23 cellular contexts compared by ENCODE assay signal in the genomic region with DNA sequence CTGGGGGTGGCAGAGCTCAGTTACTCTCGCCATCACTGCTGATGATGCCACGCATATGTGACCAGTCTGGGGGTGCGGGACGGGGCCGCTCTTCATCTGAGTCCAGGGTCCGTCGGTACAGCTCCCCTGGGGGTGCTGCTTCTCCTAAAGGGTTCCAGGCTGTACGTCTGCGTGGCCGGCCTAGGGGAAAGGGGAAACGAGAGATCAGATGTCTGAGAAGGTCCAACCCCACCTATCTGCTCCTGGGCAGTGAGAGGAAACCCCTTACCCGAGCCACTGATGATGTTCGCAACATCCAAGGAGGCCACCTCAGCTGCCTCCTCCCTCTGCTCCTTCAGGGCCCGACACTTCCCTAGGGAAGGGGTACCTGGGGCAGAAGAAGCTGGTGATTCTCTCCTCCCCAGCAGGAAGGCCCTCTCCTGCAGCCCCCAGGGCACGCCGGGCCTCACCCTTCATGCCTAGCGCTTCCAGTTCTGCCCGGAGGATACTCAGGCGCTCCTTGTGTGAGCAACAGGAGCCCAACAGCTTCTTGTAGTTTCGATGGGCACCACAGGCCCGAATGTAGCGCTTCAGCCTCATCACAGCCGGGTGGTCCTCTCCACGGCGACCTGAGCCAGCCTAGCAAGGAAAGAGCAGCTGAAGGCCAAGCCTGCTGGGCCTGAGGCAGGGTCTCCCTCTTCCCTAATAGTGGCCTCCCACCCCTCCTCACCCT. TPM values are rescaled to one million over a fixed set of nuclear protein-coding genes. Genes with fewer than 3 reads are reported as not detected.
DNase-seq lines count a peak whose midpoint lies in the region; ATAC-seq, FAIRE-seq and TF ChIP-seq lines count a peak whose summit lies in the region.
"Had no signal": no experiment of that assay in that cellular context is flagged by ENCODE, and none has a peak within 500 bp of the region (broad histone marks: within the 10 kb centered on the region; RNA-seq: fewer than 3 reads in every experiment).

No MANE protein-coding gene starts in this region.

- peak; percentile 36 for DNase-seq in Right ventricle myocardium superior
- no peak for DNase-seq in left ventricle myocardium superior
- DNase-seq in endothelial cell of umbilical vein (ENCODE audit: low read depth, low spot score) = no peak
- DNase-seq in upper lobe of left lung = no peak
- DNase-seq in NCI-H510A (lab: John Stamatoyannopoulos, UW) = no peak
- DNase-seq in H4 (ENCODE audit: low spot score) = no peak
- DNase-seq: activated effector memory CD4-positive, alpha-beta T cell treated with Interleukin-2 at 50 U/mL for 16 hours; GDM1; GM23248; hippocampal formation; midbrain; NCI-H2081; NCI-H524 treated with DMSO at 0.1 percent for 48 hours; PC-3; stimulated activated CD4-positive, alpha-beta T cell treated with anti-CD3 and anti-CD28 coated beads, Interleukin-4, amount 100 ng/mL, for 1 hour had no signal

- peaks cover 27% of the 10 kb centered on the region for H3K4me1 ChIP-seq in OCI-LY1 (ENCODE audit: insufficient read depth, low read length, severe bottlenecking)
- H3K4me1 ChIP-seq in endothelial cell of umbilical vein (ENCODE audit: control insufficient read depth, extremely low read depth, insufficient read depth, low read length) = peaks cover 22% of the 10 kb centered on the region
- peaks cover 26 to 57% (median 47%) of the 10 kb centered on the region in 4 donors for H3K4me1 ChIP-seq in upper lobe of left lung

- 84 to 93% methylated on average over 13 to 25 of the region's 25 CpGs for WGBS in upper lobe of left lung, 2 donors

- intact Hi-C loops in Right ventricle myocardium superior (cut with DNase I) (loop anchor here (10.0 kb wide), 1 partner anchor 179 kb away; the partner anchor contains the start of genes PAGR1 and PRRT2), left ventricle myocardium superior (cut with micrococcal nuclease) (no loop called here), endothelial cell of umbilical vein (cut with micrococcal nuclease) (no loop called here)

- no peak for TF ChIP-seq EP300 in upper lobe of left lung (IDR thresholded peaks at IDR 0.05)

- peak overlapping the region; percentile 89 for H3K27ac ChIP-seq in OCI-LY1 (ENCODE audit: low read depth, low read length, poor library complexity, severe bottlenecking)
- no peak overlapping the region for H3K27ac ChIP-seq in endothelial cell of umbilical vein (ENCODE audit: insufficient read depth, low read depth, low read length)
- peak overlapping the region in 3 of 4 donors; percentile 20 to 92 (median 90) for H3K27ac ChIP-seq in upper lobe of left lung

- POLR2A ChIA-PET in endothelial cell of umbilical vein (lab: Charles Lee) = interaction anchor here (0.6 to 1.3 kb wide), 3 partner anchors 11 to 20 kb away, joined by 3 read pairs; partner anchors contain the start of gene TAOK2

- peak; percentile 34 for TF ChIP-seq POLR2A in endothelial cell of umbilical vein (IDR thresholded peaks at IDR 0.05; ENCODE audit: low read depth, low read length)
- TF ChIP-seq POLR2A in upper lobe of left lung (IDR thresholded peaks at IDR 0.05) = no peak

- no peaks in the 10 kb centered on the region for H3K9me1 ChIP-seq in endothelial cell of umbilical vein (replicated peaks; ENCODE audit: control insufficient read depth, extremely low read depth, insufficient read depth, low read length)

- no peak overlapping the region for H3K9ac ChIP-seq in OCI-LY1 (ENCODE audit: low read length)
- no peak overlapping the region for H3K9ac ChIP-seq in endothelial cell of umbilical vein (replicated peaks; ENCODE audit: extremely low read depth, insufficient read depth, low read length)

- H3K27me3 ChIP-seq in OCI-LY1 (ENCODE audit: insufficient read depth, low read length) (no peaks in the 10 kb centered on the region), endothelial cell of umbilical vein (ENCODE audit: control insufficient read depth in 2 of 2, insufficient read depth in 2 of 2, low read length in 2 of 2) (no peaks in the 10 kb centered on the region), upper lobe of left lung (no peaks in the 10 kb centered on the region)

- no peaks in the 10 kb centered on the region for H3F3A ChIP-seq in OCI-LY1 (ENCODE audit: insufficient read depth, low read length)

- H3K36me3 ChIP-seq in OCI-LY1 (ENCODE audit: insufficient read depth, low read length) (peaks cover 62% of the 10 kb centered on the region), endothelial cell of umbilical vein (ENCODE audit: control insufficient read depth in 2 of 2, extremely low read depth in 1 of 2, insufficient read depth in 2 of 2, low read length in 2 of 2) (peaks cover 18 to 40% of the 10 kb centered on the region in 2 experiments), upper lobe of left lung (peaks cover 10 to 60% (median 44%) of the 10 kb centered on the region in 4 donors)

- dilution Hi-C loops in endothelial cell of umbilical vein (cut with MboI; ENCODE audit: extremely low pct_ligation_motif_present, low sequenced_read_pairs) = loop anchor here (10.0 kb wide), 1 partner anchor 189 kb away; the partner anchor contains the start of gene MAZ

- CTCF ChIA-PET in endothelial cell of umbilical vein (lab: Charles Lee) = interaction anchor here (0.9 to 1.8 kb wide), 7 partner anchors 12 to 160 kb away, joined by 3 to 5 read pairs (median 3); partner anchors contain the start of gene TMEM219

- ATAC-seq in Right ventricle myocardium superior (ENCODE audit: poor library complexity) = no peak
- ATAC-seq in left ventricle myocardium superior = no peak
- no peak for ATAC-seq in upper lobe of left lung (ENCODE audit: low FRiP score in 2 of 2)
- no peak for ATAC-seq in GM18873 (IDR thresholded peaks at IDR 0.05; ENCODE audit: low FRiP score, unreplicated experiment)
- ATAC-seq: GM12878, PC-3, SK-N-SH treated with all-trans-retinoic acid at 6 μM for 48 hours had no signal

- no peak for FAIRE-seq in endothelial cell of umbilical vein (lab: Jason Lieb, UNC)
- FAIRE-seq: astrocyte, GM12878 had no signal

- H3K79me2 ChIP-seq in OCI-LY1 (ENCODE audit: insufficient read depth, low read length) = no peaks in the 10 kb centered on the region
- peaks cover 7% of the 10 kb centered on the region for H3K79me2 ChIP-seq in endothelial cell of umbilical vein (ENCODE audit: control insufficient read depth, insufficient read depth, low read length)

- H4K20me1 ChIP-seq in OCI-LY1 (ENCODE audit: insufficient read depth, low read length) = no peaks in the 10 kb centered on the region
- no peaks in the 10 kb centered on the region for H4K20me1 ChIP-seq in endothelial cell of umbilical vein (replicated peaks; ENCODE audit: control insufficient read depth, extremely low read depth, insufficient read depth, low read length)

- TSS peak; percentile 22 for BruUV-seq in endothelial cell of umbilical vein (replicated peaks; lab: Mats Ljungman, UMichigan)

- no peak overlapping the region for H2AFZ ChIP-seq in OCI-LY1 (ENCODE audit: low read length)
- H2AFZ ChIP-seq in endothelial cell of umbilical vein (ENCODE audit: low read depth, low read length) = no peak overlapping the region
- H2AFZ ChIP-seq: GM23248 had no signal

- H3K9me3 ChIP-seq in OCI-LY1 (ENCODE audit: low read length) = no peaks in the 10 kb centered on the region
- no peaks in the 10 kb centered on the region for H3K9me3 ChIP-seq in endothelial cell of umbilical vein (replicated peaks; ENCODE audit: control insufficient read depth, insufficient read depth, low read length)
- H3K9me3 ChIP-seq in upper lobe of left lung = no peaks in the 10 kb centered on the region

- no peak overlapping the region for H3K4me3 ChIP-seq in OCI-LY1 (ENCODE audit: low read depth, low read length, poor library complexity, severe bottlenecking)
- no peak overlapping the region for H3K4me3 ChIP-seq in endothelial cell of umbilical vein (replicated peaks in 1 of 3; ENCODE audit: insufficient read depth in 1 of 3, low read depth in 1 of 3, low read length in 3 of 3)
- no peak overlapping the region for H3K4me3 ChIP-seq in upper lobe of left lung
- H3K4me3 ChIP-seq: GM12878 had no signal

- TF ChIP-seq CTCF in OCI-LY1 (IDR thresholded peaks at IDR 0.05; ENCODE audit: low read length) (no peak), endothelial cell of umbilical vein (IDR thresholded peaks at IDR 0.05; ENCODE audit: extremely low read depth in 1 of 2, insufficient read depth in 1 of 2, low read depth in 1 of 2, low read length in 2 of 2) (no peak), upper lobe of left lung (IDR thresholded peaks at IDR 0.05) (no peak)

- H3K9me2 ChIP-seq in OCI-LY1 (ENCODE audit: low read depth, low read length) = no peaks in the 10 kb centered on the region

- H3K4me2 ChIP-seq in OCI-LY1 (ENCODE audit: low read length) (no peak overlapping the region), endothelial cell of umbilical vein (ENCODE audit: insufficient read depth, low read length) (no peak overlapping the region)

RNA-seq across cellular contexts. Expression of gene HIRIP3, which starts 2.1 kb away (rescaled TPM):
- 19.5 TPM for total RNA-seq in Right ventricle myocardium superior
- 19.4 TPM for total RNA-seq in left ventricle myocardium superior
- 8.6 and 8.7 TPM in 2 replicates for total RNA-seq in endothelial cell of umbilical vein
- polyA plus RNA-seq in endothelial cell of umbilical vein = 6.7 and 7.2 TPM in 2 replicates
- 8.2 and 8.8 TPM in 2 replicates for polyA plus RNA-seq in endothelial cell of umbilical vein (2011; cell fraction: cytosol; rRNA removed)
- 3.6 and 5.0 TPM in 2 replicates for polyA plus RNA-seq in endothelial cell of umbilical vein (2011; cell fraction: nucleus; rRNA removed)
- polyA plus RNA-seq in endothelial cell of umbilical vein (2012) = 5.0 and 6.0 TPM in 2 replicates
- 1.5 and 2.9 TPM in 2 replicates for polyA minus RNA-seq in endothelial cell of umbilical vein
- 14.5 TPM for polyA minus RNA-seq in endothelial cell of umbilical vein (2011; cell fraction: cytosol; rRNA and poly(A)+ RNA removed)
- polyA minus RNA-seq in endothelial cell of umbilical vein (2011; cell fraction: nucleus; rRNA and poly(A)+ RNA removed) = 0.96 and 1.9 TPM in 2 replicates
- total RNA-seq in upper lobe of left lung = 10 to 100 TPM; 11.5 to 28.2 (median 25.0) TPM
- 18.2 and 24.8 TPM in 2 replicates for total RNA-seq in H4 (2014; rRNA removed; shearing (Covaris generic))

RNA-seq across cellular contexts. Expression of gene INO80E, which starts 2.7 kb away (rescaled TPM):
- 28.0 TPM for total RNA-seq in Right ventricle myocardium superior
- total RNA-seq in left ventricle myocardium superior = 31.3 TPM
- 76.4 and 84.1 TPM in 2 replicates for total RNA-seq in endothelial cell of umbilical vein
- 41.7 and 42.7 TPM in 2 replicates for polyA plus RNA-seq in endothelial cell of umbilical vein
- 41.6 and 53.4 TPM in 2 replicates for polyA plus RNA-seq in endothelial cell of umbilical vein (2011; cell fraction: cytosol; rRNA removed)
- polyA plus RNA-seq in endothelial cell of umbilical vein (2011; cell fraction: nucleus; rRNA removed) = 53.2 and 82.2 TPM in 2 replicates
- polyA plus RNA-seq in endothelial cell of umbilical vein (2012) = 48.9 and 55.5 TPM in 2 replicates
- 15.1 and 15.5 TPM in 2 replicates for polyA minus RNA-seq in endothelial cell of umbilical vein
- polyA minus RNA-seq in endothelial cell of umbilical vein (2011; cell fraction: cytosol; rRNA and poly(A)+ RNA removed) = 23.2 TPM
- 5.2 and 13.4 TPM in 2 replicates for polyA minus RNA-seq in endothelial cell of umbilical vein (2011; cell fraction: nucleus; rRNA and poly(A)+ RNA removed)
- 10 to 100 TPM; 29.5 to 82.8 (median 55.7) TPM for total RNA-seq in upper lobe of left lung
- 85.3 and 87.1 TPM in 2 replicates for total RNA-seq in H4 (2014; rRNA removed; shearing (Covaris generic))

RNA-seq across cellular contexts. Expression of gene DOC2A, which starts 17.5 kb away (rescaled TPM):
- 0.13 TPM for total RNA-seq in Right ventricle myocardium superior
- 0.82 TPM for total RNA-seq in left ventricle myocardium superior
- 0.58 and 0.60 TPM in 2 replicates for total RNA-seq in endothelial cell of umbilical vein
- polyA plus RNA-seq in endothelial cell of umbilical vein = 0.63 and 1.1 TPM in 2 replicates
- polyA plus RNA-seq in endothelial cell of umbilical vein (2011; cell fraction: cytosol; rRNA removed) = 0.12 and 0.28 TPM in 2 replicates
- polyA plus RNA-seq in endothelial cell of umbilical vein (2011; cell fraction: nucleus; rRNA removed) = 4.5 and 4.6 TPM in 2 replicates
- 0.46 TPM in 1 of 2 replicates, not detected in the other for polyA plus RNA-seq in endothelial cell of umbilical vein (2012)
- 0.25 and 0.34 TPM in 2 replicates for polyA minus RNA-seq in endothelial cell of umbilical vein
- not detected for polyA minus RNA-seq in endothelial cell of umbilical vein (2011; cell fraction: cytosol; rRNA and poly(A)+ RNA removed)
- 0.82 TPM in 2 replicates for polyA minus RNA-seq in endothelial cell of umbilical vein (2011; cell fraction: nucleus; rRNA and poly(A)+ RNA removed)
- total RNA-seq in upper lobe of left lung = 10 to 100 TPM in 1 of 6 donors, 1 to 10 TPM in 5; 1.2 to 11.0 (median 6.5) TPM
- 0.12 TPM in 1 of 2 replicates, not detected in the other for total RNA-seq in H4 (2014; rRNA removed; shearing (Covaris generic))
- total RNA-seq: GM23248 had no signal
- polyA plus RNA-seq: GM23248, IgD-negative memory B cell had no signal

RNA-seq across cellular contexts. Expression of gene TAOK2, which starts 19.7 kb away (rescaled TPM):
- total RNA-seq in Right ventricle myocardium superior (29.7 TPM), left ventricle myocardium superior (34.9 TPM), endothelial cell of umbilical vein (112 and 114 TPM in 2 replicates), upper lobe of left lung (100 to 1,000 TPM in 2 of 6 donors, 10 to 100 TPM in 4; 70.2 to 195 (median 81.5) TPM)
- polyA plus RNA-seq in endothelial cell of umbilical vein = 52.8 and 57.5 TPM in 2 replicates
- 31.8 and 41.7 TPM in 2 replicates for polyA plus RNA-seq in endothelial cell of umbilical vein (2011; cell fraction: cytosol; rRNA removed)
- 179 and 192 TPM in 2 replicates for polyA plus RNA-seq in endothelial cell of umbilical vein (2011; cell fraction: nucleus; rRNA removed)
- polyA plus RNA-seq in endothelial cell of umbilical vein (2012) = 44.4 and 50.9 TPM in 2 replicates
- polyA minus RNA-seq in endothelial cell of umbilical vein = 71.1 and 77.2 TPM in 2 replicates
- polyA minus RNA-seq in endothelial cell of umbilical vein (2011; cell fraction: cytosol; rRNA and poly(A)+ RNA removed) = 15.8 TPM
- polyA minus RNA-seq in endothelial cell of umbilical vein (2011; cell fraction: nucleus; rRNA and poly(A)+ RNA removed) = 63.8 and 70.5 TPM in 2 replicates
- 11.6 and 17.2 TPM in 2 replicates for total RNA-seq in H4 (2014; rRNA removed; shearing (Covaris generic))

RNA-seq across cellular contexts. Expression of gene C16orf92, which starts 29.7 kb away (rescaled TPM):
- not detected for total RNA-seq in Right ventricle myocardium superior
- not detected for total RNA-seq in left ventricle myocardium superior
- not detected in 2 replicates for total RNA-seq in endothelial cell of umbilical vein
- not detected in 2 replicates for polyA plus RNA-seq in endothelial cell of umbilical vein
- polyA plus RNA-seq in endothelial cell of umbilical vein (2011; cell fraction: cytosol; rRNA removed) = not detected in 2 replicates
- not detected in 2 replicates for polyA plus RNA-seq in endothelial cell of umbilical vein (2011; cell fraction: nucleus; rRNA removed)
- polyA plus RNA-seq in endothelial cell of umbilical vein (2012) = not detected in 2 replicates
- not detected in 2 replicates for polyA minus RNA-seq in endothelial cell of umbilical vein
- polyA minus RNA-seq in endothelial cell of umbilical vein (2011; cell fraction: cytosol; rRNA and poly(A)+ RNA removed) = not detected
- not detected in 2 replicates for polyA minus RNA-seq in endothelial cell of umbilical vein (2011; cell fraction: nucleus; rRNA and poly(A)+ RNA removed)
- not detected for total RNA-seq in upper lobe of left lung
- not detected in 2 replicates for total RNA-seq in H4 (2014; rRNA removed; shearing (Covaris generic))
- total RNA-seq: astrocyte, GM12878, GM23248, kidney epithelial cell, omental fat pad, PC-3 had no signal
- polyA plus RNA-seq: GM12878, GM23248, IgD-negative memory B cell had no signal
